8 cellular contexts compared by ENCODE assay signal in the genomic region with DNA sequence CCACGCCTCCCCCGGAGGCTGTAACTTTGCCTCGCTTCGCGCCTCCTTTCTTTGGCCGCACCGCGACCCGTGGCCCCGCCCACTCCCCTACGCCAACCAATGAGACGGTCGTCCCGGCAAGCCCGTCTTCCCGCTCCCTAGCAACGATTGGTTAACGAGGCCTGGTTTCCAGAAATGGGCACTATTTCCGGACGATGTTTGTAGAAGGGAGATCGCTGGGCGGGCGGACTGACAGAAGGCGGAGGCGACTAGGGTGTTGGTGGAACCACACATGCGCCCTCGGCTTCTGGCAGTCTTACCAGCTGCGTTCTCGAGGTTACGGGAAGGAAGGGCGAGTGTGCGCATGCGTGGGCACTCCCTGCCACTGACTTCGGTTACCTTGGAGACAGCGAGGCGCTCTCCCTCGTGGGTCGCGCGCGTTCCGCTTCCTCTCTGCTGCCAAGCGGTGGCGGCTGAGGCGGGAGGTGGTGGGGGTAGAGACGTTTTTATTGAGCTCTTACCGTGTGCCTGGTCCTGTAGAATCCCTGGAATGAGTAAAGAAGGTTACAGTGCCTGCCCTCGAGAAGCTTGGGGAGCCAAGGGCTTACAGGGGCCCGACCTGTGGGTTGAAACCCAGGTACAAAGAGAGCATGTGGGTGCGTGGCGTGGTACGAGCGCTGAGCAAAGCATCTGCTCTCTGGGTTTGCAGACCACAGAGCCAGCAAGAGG. TPM values are rescaled to one million over a fixed set of nuclear protein-coding genes. Genes with fewer than 3 reads are reported as not detected.
DNase-seq lines count a peak whose midpoint lies in the region; ATAC-seq and TF ChIP-seq lines count a peak whose summit lies in the region.

No MANE protein-coding gene starts in this region.

- peaks cover 25% of the 10 kb centered on the region for H3K4me1 ChIP-seq in GM23338 (ENCODE audit: insufficient read depth)

- H3K9me3 Mint-ChIP-seq in GM23338 (no peaks in the 10 kb centered on the region), naive B cell (no peaks in the 10 kb centered on the region)
- H3K9me3 Mint-ChIP-seq in stimulated activated effector memory CD8-positive, alpha-beta T cell treated with anti-CD3 and anti-CD28 coated beads, Interleukin-12 subunit alpha, Interleukin-12 subunit beta, amount 100 ng/mL, for 72 hours: no peaks in the 10 kb centered on the region

- peak overlapping the region; percentile 90 for H2AFZ ChIP-seq in GM23338

- DNase-seq in EH (ENCODE audit: low read depth): peak; percentile 100
- peak; percentile 100 for DNase-seq in GM23338 (ENCODE audit: low spot score)
- peak; percentile 99 to 100 for DNase-seq in Kasumi-1 (lab: John Stamatoyannopoulos, UW)
- DNase-seq in RKO (ENCODE audit: low spot score): peak; percentile 99
- peak; percentile 98 to 100 for DNase-seq in activated T-helper 1 cell treated with anti-CD3 and anti-CD28 coated beads, Interleukin-2, amount 50 U/mL, for 16 hours (ENCODE audit: low read depth in 1 of 2, low spot score in 1 of 2)
- peak; percentile 100 for DNase-seq in fibroblast of gingiva (ENCODE audit: low read depth)
- DNase-seq in naive B cell: peak; percentile 100
- peak; percentile 96 to 100 for DNase-seq in stimulated activated effector memory CD8-positive, alpha-beta T cell treated with anti-CD3 and anti-CD28 coated beads, Interleukin-12 subunit alpha, Interleukin-12 subunit beta, amount 100 ng/mL, for 72 hours (ENCODE audit: low spot score in 2 of 2)

- ATAC-seq in GM23338 (peak; percentile 88), naive B cell (ENCODE audit: low read depth in 2 of 2) (peak; percentile 77)
- peak; percentile 85 for ATAC-seq in stimulated activated effector memory CD8-positive, alpha-beta T cell treated with anti-CD3 and anti-CD28 coated beads, Interleukin-12 subunit alpha, Interleukin-12 subunit beta, amount 100 ng/mL, for 72 hours

- H3K27me3 ChIP-seq in GM23338 (ENCODE audit: insufficient read depth): peaks cover 17% of the 10 kb centered on the region

- H3K27ac ChIP-seq in GM23338 (ENCODE audit: low read depth): peak overlapping the region; percentile 70

- H3F3A ChIP-seq in GM23338 (replicated peaks; ENCODE audit: low read depth): peaks cover 18% of the 10 kb centered on the region

- H3K79me2 ChIP-seq in GM23338 (replicated peaks; ENCODE audit: insufficient read depth): peaks cover 37% of the 10 kb centered on the region

- peaks cover 27% of the 10 kb centered on the region for H4K20me1 ChIP-seq in GM23338 (replicated peaks; ENCODE audit: insufficient read depth)

- H3K27ac Mint-ChIP-seq in GM23338: peak overlapping the region; percentile 74
- H3K27ac Mint-ChIP-seq in naive B cell: peak overlapping the region; percentile 93 to 98 (median 97)
- H3K27ac Mint-ChIP-seq in stimulated activated effector memory CD8-positive, alpha-beta T cell treated with anti-CD3 and anti-CD28 coated beads, Interleukin-12 subunit alpha, Interleukin-12 subunit beta, amount 100 ng/mL, for 72 hours: peak overlapping the region; percentile 95

- no peaks in the 10 kb centered on the region for H3K9me2 ChIP-seq in GM23338 (ENCODE audit: insufficient read depth)

- H3K27me3 Mint-ChIP-seq in GM23338 (ENCODE audit: insufficient read depth, low read depth, poor library complexity) (peaks cover 11% of the 10 kb centered on the region), naive B cell (no peaks in the 10 kb centered on the region)

- H3K36me3 Mint-ChIP-seq in GM23338 (ENCODE audit: low read depth): no peaks in the 10 kb centered on the region
- peaks cover 0 to 7% of the 10 kb centered on the region in 2 donors for H3K36me3 Mint-ChIP-seq in naive B cell
- H3K36me3 Mint-ChIP-seq in stimulated activated effector memory CD8-positive, alpha-beta T cell treated with anti-CD3 and anti-CD28 coated beads, Interleukin-12 subunit alpha, Interleukin-12 subunit beta, amount 100 ng/mL, for 72 hours: peaks cover 47% of the 10 kb centered on the region

- H3K4me3 ChIP-seq in GM23338: peak overlapping the region; percentile 93

- TF ChIP-seq CTCF in GM23338 (conservative IDR thresholded peaks at IDR 0.05; ENCODE audit: low read depth in 2 of 2): no peak

- H3K4me1 Mint-ChIP-seq in GM23338: peaks cover 23% of the 10 kb centered on the region
- peaks cover 39 to 58% (median 48%) of the 10 kb centered on the region in 3 donors for H3K4me1 Mint-ChIP-seq in naive B cell
- H3K4me1 Mint-ChIP-seq in stimulated activated effector memory CD8-positive, alpha-beta T cell treated with anti-CD3 and anti-CD28 coated beads, Interleukin-12 subunit alpha, Interleukin-12 subunit beta, amount 100 ng/mL, for 72 hours: peaks cover 78% of the 10 kb centered on the region

- H3K4me3 Mint-ChIP-seq in GM23338 (peak overlapping the region; percentile 86), naive B cell (peak overlapping the region; percentile 82 to 98 (median 93))
- peak overlapping the region; percentile 78 for H3K4me3 Mint-ChIP-seq in stimulated activated effector memory CD8-positive, alpha-beta T cell treated with anti-CD3 and anti-CD28 coated beads, Interleukin-12 subunit alpha, Interleukin-12 subunit beta, amount 100 ng/mL, for 72 hours

- H3K36me3 ChIP-seq in GM23338 (ENCODE audit: insufficient read depth): no peaks in the 10 kb centered on the region

- peak overlapping the region; percentile 90 for H3K4me2 ChIP-seq in GM23338

TF ChIP-seq in GM23338, 12 proteins besides CTCF, POLR2A, EP300 and RAD21 (continues in another document):
- TF ChIP-seq CREB1 (CRISPR knock-in tag; IDR thresholded peaks at IDR 0.05; ENCODE audit: low read depth): peak; percentile 63
- no peak for TF ChIP-seq JUNB (IDR thresholded peaks at IDR 0.05; ENCODE audit: unreplicated experiment)
- TF ChIP-seq ZNF331 (CRISPR knock-in tag; IDR thresholded peaks at IDR 0.05; ENCODE audit: low read depth): no peak
- TF ChIP-seq POLR2AphosphoS5 (IDR thresholded peaks at IDR 0.05; ENCODE audit: low read depth): peak; percentile 63
- no peak for TF ChIP-seq EZH2phosphoT487 (IDR thresholded peaks at IDR 0.05; ENCODE audit: unreplicated experiment)
- no peak for TF ChIP-seq ZNF114 (CRISPR knock-in tag; IDR thresholded peaks at IDR 0.05)

RNA-seq across cellular contexts. Expression of a gene that starts 0.4 kb away (rescaled TPM):
- total RNA-seq in GM23338 (2014; rRNA removed; shearing (Covaris generic)): 3.9 and 4.9 TPM in 2 replicates
- 1.3 and 1.4 TPM in 2 replicates for polyA plus RNA-seq in GM23338 (2016; fragmentation: Nextera tagmentation; extraction: Ambion mirVana)
- polyA plus RNA-seq in naive B cell (ENCODE audit: low read depth in 6 of 6): 10 to 100 TPM; 13.3 to 38.9 (median 19.1) TPM

RNA-seq across cellular contexts. Expression of a gene that starts 55.4 kb away (rescaled TPM):
- not detected in 2 replicates for total RNA-seq in GM23338 (2014; rRNA removed; shearing (Covaris generic))
- 0.23 TPM in 1 of 2 replicates, not detected in the other for polyA plus RNA-seq in GM23338 (2016; fragmentation: Nextera tagmentation; extraction: Ambion mirVana)
- 1 to 10 TPM in 1 of 6 donors, under 1 TPM in 4, not detected in 1; 0.16 to 4.6 (median 0.31) TPM for polyA plus RNA-seq in naive B cell (ENCODE audit: low read depth in 6 of 6)

Comparison
In these comparisons a context has a peak if more than half of its experiments do, and no peak if none do; other contexts are left out.
1. Peak in every context shown above with its lines: DNase-seq, ATAC-seq, H3K4me3 ChIP-seq and H3K27ac ChIP-seq.